ENCODE assay signal across 8 cellular contexts in the genomic region with DNA sequence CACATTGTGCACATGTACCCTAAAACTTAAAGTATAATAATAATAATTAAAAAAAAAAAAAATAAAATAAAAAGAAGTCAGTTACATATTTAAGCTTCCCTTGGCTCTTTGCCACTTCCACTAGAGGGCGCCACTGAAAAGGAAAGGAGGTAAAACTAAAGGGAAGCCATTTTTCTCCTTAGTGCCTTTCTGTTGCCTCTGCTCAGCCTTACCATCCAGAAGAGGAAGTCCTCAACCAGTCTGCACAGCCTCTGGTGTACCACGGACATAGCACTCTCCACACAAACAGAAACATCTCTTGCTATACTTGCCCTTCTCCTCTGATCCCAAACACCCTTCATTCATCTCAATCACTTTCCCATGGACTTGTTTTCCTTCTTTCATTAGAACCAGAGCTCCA.
A peak's percentile ranks its signal among the peaks of the same experiment; 100 is the strongest.
DNase-seq lines count a peak whose midpoint lies in the region; ATAC-seq and TF ChIP-seq lines count a peak whose summit lies in the region.

No MANE protein-coding gene starts in this region.

- no peaks in the 10 kb centered on the region for H3K9me3 ChIP-seq in effector memory CD4-positive, alpha-beta T cell (ENCODE audit: control insufficient read depth, low read length)
- no peaks in the 10 kb centered on the region for H3K9me3 ChIP-seq in stomach

- H3K36me3 ChIP-seq in effector memory CD4-positive, alpha-beta T cell (ENCODE audit: control insufficient read depth, insufficient read depth, low read length), result no peaks in the 10 kb centered on the region
- H3K36me3 ChIP-seq in stomach, result no peaks in the 10 kb centered on the region

- peak; percentile 99 to 100 for ATAC-seq in naive B cell (ENCODE audit: low read depth in 2 of 2)

- H3K4me1 ChIP-seq in effector memory CD4-positive, alpha-beta T cell (ENCODE audit: control insufficient read depth, insufficient read depth, low read length, poor library complexity, severe bottlenecking), result no peaks in the 10 kb centered on the region
- H3K4me1 ChIP-seq in stomach, result peaks cover 0 to 12% (median 0%) of the 10 kb centered on the region in 4 donors

- DNase-seq in GM13977 (ENCODE audit: low spot score), result no peak
- peak; percentile 14 to 57 for DNase-seq in NCI-H187 (lab: John Stamatoyannopoulos, UW)
- DNase-seq in activated CD4-positive, alpha-beta T cell treated with anti-CD3 and anti-CD28 coated beads, Interleukin-2, amount 50 U/mL, for 4 hours, result peak; percentile 56 to 59
- peak; percentile 3 to 50 (median 9) for DNase-seq in effector memory CD4-positive, alpha-beta T cell
- DNase-seq in naive B cell, result peak; percentile 78
- peak; percentile 72 for DNase-seq in stomach
- no peak for DNase-seq in HuH-7.5 (ENCODE audit: low spot score)

- no peak overlapping the region for H3K4me3 ChIP-seq in effector memory CD4-positive, alpha-beta T cell (ENCODE audit: insufficient read depth, low read depth, low read length, poor library complexity, severe bottlenecking)
- H3K4me3 ChIP-seq in stomach, result no peak overlapping the region

- intact Hi-C loops in stomach (cut with DNase I; ENCODE audit: low total_unique reads), result no loop called here

- 60 to 81% (median 67%) methylated on average over 2 of the region's 2 CpGs for WGBS in stomach, 5 donors

- no peaks in the 10 kb centered on the region for H3K36me3 Mint-ChIP-seq in naive B cell

- TF ChIP-seq EP300 in stomach (IDR thresholded peaks at IDR 0.05), result no peak

- in situ Hi-C loops in GM13977 (cut with MboI; ENCODE audit: low pct_unique_long_range_greater_than_20kb, low sequenced_read_pairs, unreplicated experiment), result no loop called here

- peak overlapping the region in 4 of 8 donors; percentile 7 to 77 (median 34) for H3K4me3 Mint-ChIP-seq in naive B cell

- no peaks in the 10 kb centered on the region for H3K9me3 Mint-ChIP-seq in naive B cell

- TF ChIP-seq CTCF in 22Rv1 (IDR thresholded peaks at IDR 0.05), result peak; percentile 78
- TF ChIP-seq CTCF in GM13977 (IDR thresholded peaks at IDR 0.05; ENCODE audit: extremely low read depth, insufficient read depth, missing control alignments), result peak; percentile 58
- peak in 4 of 7 experiments; percentile 2 to 54 (median 32) for TF ChIP-seq CTCF in stomach (IDR thresholded peaks at IDR 0.05)

- H3K27me3 ChIP-seq in effector memory CD4-positive, alpha-beta T cell (replicated peaks; ENCODE audit: control insufficient read depth, insufficient read depth, low read length, poor library complexity, severe bottlenecking), result no peaks in the 10 kb centered on the region
- H3K27me3 ChIP-seq in stomach, result no peaks in the 10 kb centered on the region

- no peak overlapping the region for H3K27ac ChIP-seq in 22Rv1
- H3K27ac ChIP-seq in effector memory CD4-positive, alpha-beta T cell (ENCODE audit: insufficient read depth, low read length, poor library complexity, severe bottlenecking), result no peak overlapping the region
- H3K27ac ChIP-seq in stomach, result no peak overlapping the region

- TF ChIP-seq POLR2A in stomach (IDR thresholded peaks at IDR 0.05), result no peak

- no peaks in the 10 kb centered on the region for H3K27me3 Mint-ChIP-seq in naive B cell

- peak overlapping the region in 3 of 6 donors; percentile 30 to 59 (median 56) for H3K27ac Mint-ChIP-seq in naive B cell

- H3K4me1 Mint-ChIP-seq in naive B cell, result peaks cover 13 to 15% (median 15%) of the 10 kb centered on the region in 3 donors

Comparison
In these comparisons a context has a peak if more than half of its experiments do, and no peak if none do; other contexts are left out.
1. DNase-seq: peak in NCI-H187 (2 of 2), activated CD4-positive, alpha-beta T cell treated with anti-CD3 and anti-CD28 coated beads, Interleukin-2, amount 50 U/mL, for 4 hours (2 of 2), effector memory CD4-positive, alpha-beta T cell (3 of 3), naive B cell (single experiment) and stomach (single experiment); none in GM13977 (single experiment) and HuH-7.5 (single experiment).
2. Peak in every context shown above with its lines, with median percentiles within 50 percentile points of each other: CTCF ChIP-seq.